Comparison of ENCODE assay signal across 24 cellular contexts in the genomic region with DNA sequence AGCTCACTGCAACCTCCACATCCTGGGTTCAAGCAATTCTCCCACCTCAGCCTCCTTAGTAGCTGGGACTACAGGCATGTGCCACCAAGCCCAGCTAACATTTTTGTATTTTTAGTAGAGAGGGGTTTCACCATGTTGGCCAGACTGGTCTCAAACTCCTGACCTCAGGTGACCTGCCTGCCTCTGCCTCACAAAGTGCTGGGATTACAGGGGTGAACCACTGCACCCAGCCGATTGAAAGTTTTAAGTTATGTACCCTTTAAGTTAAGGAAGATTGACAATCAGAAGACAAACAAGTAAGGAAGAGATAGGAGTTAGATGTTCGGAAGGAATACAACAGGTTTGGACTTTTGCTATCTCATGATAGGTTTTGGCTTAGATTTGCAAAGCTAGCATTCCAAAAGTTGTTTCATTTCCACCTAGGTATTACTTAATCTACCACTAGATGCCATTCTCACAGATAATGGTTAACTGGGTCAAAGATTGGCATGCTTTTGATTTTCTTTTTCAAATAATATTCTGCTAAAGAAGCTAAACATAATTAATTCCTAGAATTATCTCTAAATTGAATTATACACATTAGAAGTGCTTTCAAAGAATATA. TPM values are rescaled to one million over a fixed set of nuclear protein-coding genes. Genes with fewer than 3 reads are reported as not detected.
"Had no signal": no experiment of that assay in that cellular context is flagged by ENCODE, and none has a peak within 500 bp of the region (broad histone marks: within the 10 kb centered on the region; RNA-seq: fewer than 3 reads in every experiment).

No MANE protein-coding gene starts in this region.

- H2AFZ ChIP-seq: neural progenitor cell, parathyroid adenoma had no signal

- H3K36me3 ChIP-seq: heart left ventricle, left lung, neural progenitor cell, thoracic aorta, transverse colon had no signal

- H3K4me3 Mint-ChIP-seq: natural killer cell treated with Interleukin-12 subunit alpha and Interleukin-12 subunit beta and Interleukin-15 and Interleukin-18, amount 100 ng/mL, for 72 hours; neural progenitor cell; stimulated activated naive B cell treated with anti-CD40 and anti-IgM and Interleukin-4, amounts not matched to agents 10 μg/mL and 1 μg/mL and 100 μg/mL, for 72 hours; stimulated activated naive CD8-positive, alpha-beta T cell treated with anti-CD3 and anti-CD28 coated beads, Interleukin-15, amount 100 ng/mL, for 72 hours had no signal

- H3K9me3 Mint-ChIP-seq: natural killer cell treated with Interleukin-12 subunit alpha and Interleukin-12 subunit beta and Interleukin-15 and Interleukin-18, amount 100 ng/mL, for 72 hours; neural progenitor cell; stimulated activated naive B cell treated with anti-CD40 and anti-IgM and Interleukin-4, amounts not matched to agents 10 μg/mL and 1 μg/mL and 100 μg/mL, for 72 hours; stimulated activated naive CD8-positive, alpha-beta T cell treated with anti-CD3 and anti-CD28 coated beads, Interleukin-15, amount 100 ng/mL, for 72 hours had no signal

- H3K79me2 ChIP-seq: parathyroid adenoma had no signal

- H3K4me2 ChIP-seq: neural progenitor cell had no signal

- H3K27ac Mint-ChIP-seq: natural killer cell treated with Interleukin-12 subunit alpha and Interleukin-12 subunit beta and Interleukin-15 and Interleukin-18, amount 100 ng/mL, for 72 hours; neural progenitor cell; stimulated activated naive B cell treated with anti-CD40 and anti-IgM and Interleukin-4, amounts not matched to agents 10 μg/mL and 1 μg/mL and 100 μg/mL, for 72 hours; stimulated activated naive CD8-positive, alpha-beta T cell treated with anti-CD3 and anti-CD28 coated beads, Interleukin-15, amount 100 ng/mL, for 72 hours had no signal

- FAIRE-seq: endometrium, frontal cortex had no signal

- ATAC-seq: heart left ventricle; natural killer cell treated with Interleukin-12 subunit alpha and Interleukin-12 subunit beta and Interleukin-15 and Interleukin-18, amount 100 ng/mL, for 72 hours; psoas muscle; sciatic nerve; stimulated activated naive B cell treated with anti-CD40 and anti-IgM and Interleukin-4, amounts not matched to agents 10 μg/mL and 1 μg/mL and 100 μg/mL, for 72 hours; stimulated activated naive CD8-positive, alpha-beta T cell treated with anti-CD3 and anti-CD28 coated beads, Interleukin-15, amount 100 ng/mL, for 72 hours had no signal

- H3K4me3 ChIP-seq: heart left ventricle, left lung, lung, neural progenitor cell, psoas muscle, thoracic aorta, transverse colon had no signal

- H3K9ac ChIP-seq: neural progenitor cell, parathyroid adenoma had no signal

- H3K36me3 Mint-ChIP-seq: natural killer cell treated with Interleukin-12 subunit alpha and Interleukin-12 subunit beta and Interleukin-15 and Interleukin-18, amount 100 ng/mL, for 72 hours; neural progenitor cell; stimulated activated naive B cell treated with anti-CD40 and anti-IgM and Interleukin-4, amounts not matched to agents 10 μg/mL and 1 μg/mL and 100 μg/mL, for 72 hours had no signal

- H3K9me3 ChIP-seq: heart left ventricle, left lung, psoas muscle, thoracic aorta, transverse colon had no signal

- H3K4me1 ChIP-seq: left lung, neural progenitor cell, parathyroid adenoma, psoas muscle had no signal

- H3K27ac ChIP-seq: heart left ventricle, left lung, neural progenitor cell, parathyroid adenoma, psoas muscle, thoracic aorta, transverse colon had no signal

- DNase-seq: effector memory CD4-positive, alpha-beta T cell; heart left ventricle; hippocampal formation; left lung; mesenchymal stem cell; midbrain; occipital lobe; psoas muscle; retina; stimulated activated CD4-positive, alpha-beta T cell treated with anti-CD3 and anti-CD28 coated beads, Interleukin-2, amount 100 ng/mL, for 24 hours; stimulated activated CD4-positive, alpha-beta T cell treated with anti-CD3 and anti-CD28 coated beads, Interleukin-4, amount 100 ng/mL, for 4 hours; stimulated activated naive B cell treated with anti-CD40 and anti-IgM and Interleukin-4, amounts not matched to agents 10 μg/mL and 1 μg/mL and 100 μg/mL, for 72 hours; stimulated activated naive CD8-positive, alpha-beta T cell treated with anti-CD3 and anti-CD28 coated beads, Interleukin-15, amount 100 ng/mL, for 72 hours; substantia nigra; transverse colon had no signal

- H3K27me3 ChIP-seq: heart left ventricle, left lung, neural progenitor cell, transverse colon had no signal

- H3K4me1 Mint-ChIP-seq: stimulated activated naive B cell treated with anti-CD40 and anti-IgM and Interleukin-4, amounts not matched to agents 10 μg/mL and 1 μg/mL and 100 μg/mL, for 72 hours had no signal

RNA-seq across cellular contexts. Expression of a gene that starts 35.0 kb away (rescaled TPM):
- total RNA-seq: glomerular endothelial cell had no signal
